Comparison of ENCODE assay signal across 10 cellular contexts in the genomic region with DNA sequence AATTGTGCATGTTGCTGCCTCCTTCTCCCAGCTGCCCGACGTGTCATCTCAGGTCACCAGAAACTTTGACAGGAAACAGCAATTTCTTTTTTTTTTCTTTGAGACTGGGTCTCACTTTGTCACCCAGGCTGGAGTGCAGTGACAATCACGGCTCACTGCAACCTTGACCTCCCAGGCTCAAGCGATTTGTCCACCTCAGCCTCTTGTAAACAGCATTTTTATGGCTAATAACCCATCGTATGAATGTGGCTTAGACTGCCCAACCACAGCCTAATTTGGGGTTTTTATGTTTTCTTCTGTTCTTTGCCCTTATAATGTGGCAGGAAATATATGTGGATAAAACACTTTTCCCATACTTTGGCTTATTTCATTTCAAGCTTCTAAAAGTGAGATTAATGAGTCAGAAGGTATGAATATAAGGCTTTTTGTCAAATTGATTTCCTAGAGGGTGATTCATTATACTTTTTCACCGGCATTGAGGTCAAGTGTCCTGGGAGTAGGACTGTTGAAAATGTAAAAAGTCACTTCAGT. TPM values are rescaled to one million over a fixed set of nuclear protein-coding genes. Genes with fewer than 3 reads are reported as not detected.
DNase-seq lines count a peak whose midpoint lies in the region; ATAC-seq and TF ChIP-seq lines count a peak whose summit lies in the region.
"Had no signal": no experiment of that assay in that cellular context is flagged by ENCODE, and none has a peak within 500 bp of the region (broad histone marks: within the 10 kb centered on the region; RNA-seq: fewer than 3 reads in every experiment).

No MANE protein-coding gene starts in this region.

- H3K4me3 ChIP-seq in mucosa of rectum (ENCODE audit: low read length in 2 of 2): no peak overlapping the region

- no peak for ATAC-seq in GM21367 (IDR thresholded peaks at IDR 0.05; ENCODE audit: unreplicated experiment)

- H3K4me1 Mint-ChIP-seq in HFFc6 (ENCODE audit: low read depth): peaks cover 50% of the 10 kb centered on the region
- peaks cover 55% of the 10 kb centered on the region for H3K4me1 Mint-ChIP-seq in activated T-helper 2 cell treated with anti-CD3 and anti-CD28 coated beads, Interferon-gamma antibody, Interleukin-2, Interleukin-4, amounts not matched to agents 10 μg/mL and 5 μg/mL and 100 μg/mL, durations not matched to agents 14 hours and 24 hours and 36 hours (ENCODE audit: low read depth)
- H3K4me1 Mint-ChIP-seq: nephron had no signal

- peak overlapping the region; percentile 11 to 33 for H3K27ac ChIP-seq in mucosa of rectum (ENCODE audit: low read depth in 2 of 2, low read length in 2 of 2)

- intact Hi-C loops in activated T-helper 2 cell treated with anti-CD3 and anti-CD28 coated beads, Interferon-gamma antibody, Interleukin-2, Interleukin-4, amounts not matched to agents 10 μg/mL and 5 μg/mL and 100 μg/mL, durations not matched to agents 14 hours and 24 hours and 36 hours (cut with micrococcal nuclease): loop anchor here (1.0 kb wide), 1 partner anchor 61 kb away; no protein-coding TSS in a partner anchor

- H3K27ac Mint-ChIP-seq in HFFc6: peak overlapping the region; percentile 20
- peak overlapping the region; percentile 89 for H3K27ac Mint-ChIP-seq in activated T-helper 2 cell treated with anti-CD3 and anti-CD28 coated beads, Interferon-gamma antibody, Interleukin-2, Interleukin-4, amounts not matched to agents 10 μg/mL and 5 μg/mL and 100 μg/mL, durations not matched to agents 14 hours and 24 hours and 36 hours

- no peak for TF ChIP-seq CTCF in HFFc6 (IDR thresholded peaks at IDR 0.05)

- H3K9me3 Mint-ChIP-seq in HFFc6: no peaks in the 10 kb centered on the region
- H3K9me3 Mint-ChIP-seq in activated T-helper 2 cell treated with anti-CD3 and anti-CD28 coated beads, Interferon-gamma antibody, Interleukin-2, Interleukin-4, amounts not matched to agents 10 μg/mL and 5 μg/mL and 100 μg/mL, durations not matched to agents 14 hours and 24 hours and 36 hours: no peaks in the 10 kb centered on the region
- H3K9me3 Mint-ChIP-seq: nephron had no signal

- peaks cover 32% of the 10 kb centered on the region for H3K36me3 Mint-ChIP-seq in HFFc6 (ENCODE audit: low read depth)
- H3K36me3 Mint-ChIP-seq in activated T-helper 2 cell treated with anti-CD3 and anti-CD28 coated beads, Interferon-gamma antibody, Interleukin-2, Interleukin-4, amounts not matched to agents 10 μg/mL and 5 μg/mL and 100 μg/mL, durations not matched to agents 14 hours and 24 hours and 36 hours (ENCODE audit: low read depth): peaks cover 51% of the 10 kb centered on the region

- H3K4me1 ChIP-seq in mucosa of rectum (ENCODE audit: control insufficient read depth in 2 of 2, insufficient read depth in 2 of 2, low read length in 2 of 2): peaks cover 19 to 20% of the 10 kb centered on the region in 2 donors

- H3K4me3 Mint-ChIP-seq in HFFc6: no peak overlapping the region
- H3K4me3 Mint-ChIP-seq in activated T-helper 2 cell treated with anti-CD3 and anti-CD28 coated beads, Interferon-gamma antibody, Interleukin-2, Interleukin-4, amounts not matched to agents 10 μg/mL and 5 μg/mL and 100 μg/mL, durations not matched to agents 14 hours and 24 hours and 36 hours (ENCODE audit: low read depth): peak overlapping the region; percentile 20
- H3K4me3 Mint-ChIP-seq: nephron had no signal

- DNase-seq in ELR (ENCODE audit: low read depth): peak; percentile 71
- peak; percentile 23 for DNase-seq in HFFc6
- no peak for DNase-seq in activated T-helper 2 cell treated with anti-CD3 and anti-CD28 coated beads, Interferon-gamma antibody, Interleukin-2, Interleukin-4, amounts not matched to agents 10 μg/mL and 5 μg/mL and 100 μg/mL, durations not matched to agents 14 hours and 24 hours and 36 hours (ENCODE audit: low spot score)
- DNase-seq in amygdala (lab: John Stamatoyannopoulos, UW): no peak
- no peak for DNase-seq in HuH-7.5 (ENCODE audit: low spot score)
- no peak for DNase-seq in DMS114 treated with DMSO at 0.1 percent for 48 hours (lab: John Stamatoyannopoulos, UW; ENCODE audit: unreplicated experiment)
- DNase-seq: T-helper 9 cell had no signal

- no peaks in the 10 kb centered on the region for H3K9me3 ChIP-seq in mucosa of rectum (ENCODE audit: control insufficient read depth in 2 of 2, low read length in 2 of 2)

- peaks cover 9 to 14% of the 10 kb centered on the region in 2 donors for H3K36me3 ChIP-seq in mucosa of rectum (ENCODE audit: control insufficient read depth in 2 of 2, insufficient read depth in 2 of 2, low read length in 2 of 2)

- no peak overlapping the region for H3K9ac ChIP-seq in mucosa of rectum (ENCODE audit: low read depth in 1 of 2, low read length in 2 of 2)

- H3K27me3 Mint-ChIP-seq in HFFc6 (ENCODE audit: insufficient read depth): no peaks in the 10 kb centered on the region; the same call in 1 of the 2 replicates
- H3K27me3 Mint-ChIP-seq in activated T-helper 2 cell treated with anti-CD3 and anti-CD28 coated beads, Interferon-gamma antibody, Interleukin-2, Interleukin-4, amounts not matched to agents 10 μg/mL and 5 μg/mL and 100 μg/mL, durations not matched to agents 14 hours and 24 hours and 36 hours (ENCODE audit: low read depth): no peaks in the 10 kb centered on the region

- H3K27me3 ChIP-seq in mucosa of rectum (ENCODE audit: control insufficient read depth in 2 of 2, insufficient read depth in 2 of 2, low read length in 2 of 2): no peaks in the 10 kb centered on the region

RNA-seq across cellular contexts. Expression of gene SLC5A10, which starts 31.0 kb away (rescaled TPM):
- not detected for total RNA-seq in HFFc6 (2021; fragmentation: NEBNext Ultra II Directional; extraction: Animal tissue kit (Norgen Biotek cat#: 25700))
- total RNA-seq in activated T-helper 2 cell treated with anti-CD3 and anti-CD28 coated beads, Interferon-gamma antibody, Interleukin-2, Interleukin-4, amounts not matched to agents 10 μg/mL and 5 μg/mL and 100 μg/mL, durations not matched to agents 14 hours and 24 hours and 36 hours: not detected in 2 replicates

Comparison
In these comparisons a context has a peak if more than half of its experiments do, and no peak if none do; other contexts are left out.
1. DNase-seq: peak in ELR (single experiment) and HFFc6 (single experiment); none in activated T-helper 2 cell treated with anti-CD3 and anti-CD28 coated beads, Interferon-gamma antibody, Interleukin-2, Interleukin-4, amounts not matched to agents 10 μg/mL and 5 μg/mL and 100 μg/mL, durations not matched to agents 14 hours and 24 hours and 36 hours (single experiment), amygdala (0 of 56), HuH-7.5 (single experiment) and DMS114 treated with DMSO at 0.1 percent for 48 hours (single experiment).